In the genomic region with DNA sequence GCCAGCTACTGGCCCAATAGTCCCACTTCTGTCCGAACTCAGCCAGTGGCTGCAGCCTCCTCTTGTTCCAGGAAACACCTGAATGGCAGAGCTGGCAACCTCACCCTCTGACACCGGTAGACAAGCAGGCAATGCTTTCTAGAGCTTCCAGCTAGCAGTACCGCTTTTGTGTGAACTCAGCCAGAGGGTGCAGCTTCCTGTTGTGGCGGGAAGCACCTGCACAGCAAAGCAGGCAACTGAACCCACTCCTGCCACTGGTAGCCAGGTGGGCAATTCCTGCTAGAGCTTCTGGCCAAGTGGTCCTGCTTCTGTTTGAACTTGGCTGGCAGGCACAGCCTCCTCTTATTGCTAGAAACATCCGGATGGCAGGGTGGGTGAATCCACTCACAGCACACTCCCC, we compare ENCODE assay signal across 23 cellular contexts. TPM values are rescaled to one million over a fixed set of nuclear protein-coding genes. Genes with fewer than 3 reads are reported as not detected.
DNase-seq lines count a peak whose midpoint lies in the region; ATAC-seq and TF ChIP-seq lines count a peak whose summit lies in the region.
"Had no signal": no experiment of that assay in that cellular context is flagged by ENCODE, and none has a peak within 500 bp of the region (broad histone marks: within the 10 kb centered on the region; RNA-seq: fewer than 3 reads in every experiment).

No MANE protein-coding gene starts in this region.

- POLR2A ChIA-PET in OCI-LY7 (lab: Charles Lee): interaction anchor here (0.7 to 3.8 kb wide), 9 partner anchors 9 to 47 kb away, joined by 3 to 19 read pairs (median 5); no protein-coding TSS in a partner anchor

- H3K4me2 ChIP-seq in OCI-LY7 (ENCODE audit: low read length): peak overlapping the region; percentile 69

- no peak overlapping the region for H3K4me3 Mint-ChIP-seq in activated naive CD4-positive, alpha-beta T cell treated with anti-CD3 and anti-CD28 coated beads, Interleukin-2, amount 10 ng/mL, durations not matched to agents 7 days and 5 days
- H3K4me3 Mint-ChIP-seq in stimulated activated effector memory CD8-positive, alpha-beta T cell treated with anti-CD3 and anti-CD28 coated beads, Interleukin-12 subunit alpha, Interleukin-12 subunit beta, amount 100 ng/mL, for 72 hours: no peak overlapping the region
- H3K4me3 Mint-ChIP-seq: activated CD4-positive, alpha-beta memory T cell treated with anti-CD3 and anti-CD28 coated beads for 36 hours; activated naive CD8-positive, alpha-beta T cell treated with anti-CD3 and anti-CD28 coated beads, Interleukin-2, amount 10 ng/mL, durations not matched to agents 7 days and 5 days; T-helper 1 cell treated with Interleukin-12 subunit alpha and Interleukin-12 subunit beta and Interleukin-4 antibody, amounts not matched to agents 30 μg/mL and 1 μg/mL, for 36 hours had no signal

- H3K4me3 ChIP-seq in OCI-LY7 (ENCODE audit: low read depth, low read length, poor library complexity, severe bottlenecking): peak overlapping the region; percentile 45
- H3K4me3 ChIP-seq: body of pancreas, left ventricle myocardium inferior had no signal

- H3K27ac ChIP-seq in OCI-LY7 (ENCODE audit: low read depth, low read length, poor library complexity, severe bottlenecking): peak overlapping the region; percentile 85
- H3K27ac ChIP-seq: body of pancreas, left ventricle myocardium inferior, neutrophil, VCaP had no signal

- H2AFZ ChIP-seq in OCI-LY7 (ENCODE audit: low read length): peak overlapping the region; percentile 45; the same call in 1 of the 2 replicates

- H4K20me1 ChIP-seq in OCI-LY7 (ENCODE audit: insufficient read depth, low read length): no peaks in the 10 kb centered on the region

- BruUV-seq in OCI-LY7 (replicated peaks; lab: Mats Ljungman, UMichigan): no TSS peak

- H3K27me3 Mint-ChIP-seq in activated naive CD4-positive, alpha-beta T cell treated with anti-CD3 and anti-CD28 coated beads, Interleukin-2, amount 10 ng/mL, durations not matched to agents 7 days and 5 days: no peaks in the 10 kb centered on the region
- H3K27me3 Mint-ChIP-seq: activated CD4-positive, alpha-beta memory T cell treated with anti-CD3 and anti-CD28 coated beads for 36 hours; activated naive CD8-positive, alpha-beta T cell treated with anti-CD3 and anti-CD28 coated beads, Interleukin-2, amount 10 ng/mL, durations not matched to agents 7 days and 5 days had no signal

- TF ChIP-seq CTCF in OCI-LY7 (conservative IDR thresholded peaks at IDR 0.05; ENCODE audit: low read length): no peak

- H3K4me1 ChIP-seq in OCI-LY7 (ENCODE audit: insufficient read depth, low read length, poor library complexity, severe bottlenecking): peaks cover 20% of the 10 kb centered on the region
- H3K4me1 ChIP-seq: body of pancreas, left ventricle myocardium inferior had no signal

- no peaks in the 10 kb centered on the region for H3K36me3 Mint-ChIP-seq in activated naive CD4-positive, alpha-beta T cell treated with anti-CD3 and anti-CD28 coated beads, Interleukin-2, amount 10 ng/mL, durations not matched to agents 7 days and 5 days
- H3K36me3 Mint-ChIP-seq in stimulated activated effector memory CD8-positive, alpha-beta T cell treated with anti-CD3 and anti-CD28 coated beads, Interleukin-12 subunit alpha, Interleukin-12 subunit beta, amount 100 ng/mL, for 72 hours: no peaks in the 10 kb centered on the region
- H3K36me3 Mint-ChIP-seq: activated CD4-positive, alpha-beta memory T cell treated with anti-CD3 and anti-CD28 coated beads for 36 hours; activated naive CD8-positive, alpha-beta T cell treated with anti-CD3 and anti-CD28 coated beads, Interleukin-2, amount 10 ng/mL, durations not matched to agents 7 days and 5 days had no signal

- H3K27ac Mint-ChIP-seq in activated naive CD4-positive, alpha-beta T cell treated with anti-CD3 and anti-CD28 coated beads, Interleukin-2, amount 10 ng/mL, durations not matched to agents 7 days and 5 days: peak overlapping the region; percentile 14
- H3K27ac Mint-ChIP-seq in stimulated activated effector memory CD8-positive, alpha-beta T cell treated with anti-CD3 and anti-CD28 coated beads, Interleukin-12 subunit alpha, Interleukin-12 subunit beta, amount 100 ng/mL, for 72 hours: no peak overlapping the region
- H3K27ac Mint-ChIP-seq: activated CD4-positive, alpha-beta memory T cell treated with anti-CD3 and anti-CD28 coated beads for 36 hours; activated naive CD8-positive, alpha-beta T cell treated with anti-CD3 and anti-CD28 coated beads, Interleukin-2, amount 10 ng/mL, durations not matched to agents 7 days and 5 days; T-helper 1 cell treated with Interleukin-12 subunit alpha and Interleukin-12 subunit beta and Interleukin-4 antibody, amounts not matched to agents 30 μg/mL and 1 μg/mL, for 36 hours had no signal

- peaks cover 19% of the 10 kb centered on the region for H3K9me3 Mint-ChIP-seq in activated naive CD4-positive, alpha-beta T cell treated with anti-CD3 and anti-CD28 coated beads, Interleukin-2, amount 10 ng/mL, durations not matched to agents 7 days and 5 days
- peaks cover 9% of the 10 kb centered on the region for H3K9me3 Mint-ChIP-seq in stimulated activated effector memory CD8-positive, alpha-beta T cell treated with anti-CD3 and anti-CD28 coated beads, Interleukin-12 subunit alpha, Interleukin-12 subunit beta, amount 100 ng/mL, for 72 hours

- H3K9me3 ChIP-seq in OCI-LY7 (ENCODE audit: low read length): peaks cover 38% of the 10 kb centered on the region
- H3K9me3 ChIP-seq: body of pancreas, neutrophil had no signal

- peak; percentile 8 for ATAC-seq in stimulated activated effector memory CD8-positive, alpha-beta T cell treated with anti-CD3 and anti-CD28 coated beads, Interleukin-12 subunit alpha, Interleukin-12 subunit beta, amount 100 ng/mL, for 72 hours
- ATAC-seq: body of pancreas had no signal

- H3K36me3 ChIP-seq in OCI-LY7 (ENCODE audit: insufficient read depth, low read length): peaks cover 19% of the 10 kb centered on the region; the same call in 1 of the 2 replicates
- H3K36me3 ChIP-seq: left ventricle myocardium inferior, neutrophil had no signal

- CTCF ChIA-PET in activated naive CD4-positive, alpha-beta T cell treated with anti-CD3 and anti-CD28 coated beads, Interleukin-2, amount 10 ng/mL, durations not matched to agents 7 days and 5 days (lab: Charles Lee): no interaction called here
- CTCF ChIA-PET in OCI-LY7 (lab: Charles Lee; ENCODE audit: unreplicated experiment): no interaction called here

- intact Hi-C loops in OCI-LY7 (cut with micrococcal nuclease; ENCODE audit: unreplicated experiment): loop anchor here (1.0 to 5.0 kb wide), 3 partner anchors 18 to 61 kb away; no protein-coding TSS in a partner anchor

- H3K4me1 Mint-ChIP-seq in activated naive CD4-positive, alpha-beta T cell treated with anti-CD3 and anti-CD28 coated beads, Interleukin-2, amount 10 ng/mL, durations not matched to agents 7 days and 5 days: no peaks in the 10 kb centered on the region
- H3K4me1 Mint-ChIP-seq in stimulated activated effector memory CD8-positive, alpha-beta T cell treated with anti-CD3 and anti-CD28 coated beads, Interleukin-12 subunit alpha, Interleukin-12 subunit beta, amount 100 ng/mL, for 72 hours: no peaks in the 10 kb centered on the region
- H3K4me1 Mint-ChIP-seq: activated naive CD8-positive, alpha-beta T cell treated with anti-CD3 and anti-CD28 coated beads, Interleukin-2, amount 10 ng/mL, durations not matched to agents 7 days and 5 days had no signal

- H3K9me2 ChIP-seq in OCI-LY7 (ENCODE audit: insufficient read depth, low read length): no peaks in the 10 kb centered on the region

- peak; percentile 22 for DNase-seq in activated naive CD4-positive, alpha-beta T cell treated with anti-CD3 and anti-CD28 coated beads, Interleukin-2, amount 10 ng/mL, durations not matched to agents 7 days and 5 days
- DNase-seq in activated naive CD4-positive, alpha-beta T cell (lab: John Stamatoyannopoulos, UW): no peak
- DNase-seq in NAMALWA (ENCODE audit: low spot score) (peak; percentile 80), OCI-LY7 (ENCODE audit: low spot score) (peak; percentile 93), COLO668 (lab: John Stamatoyannopoulos, UW; ENCODE audit: unreplicated experiment) (no peak), OCI-M1 (lab: John Stamatoyannopoulos, UW) (no peak), AG08396 (ENCODE audit: low spot score) (no peak)
- no peak for DNase-seq in stimulated activated effector memory CD8-positive, alpha-beta T cell treated with anti-CD3 and anti-CD28 coated beads, Interleukin-12 subunit alpha, Interleukin-12 subunit beta, amount 100 ng/mL, for 72 hours (ENCODE audit: low spot score in 2 of 2)
- DNase-seq: activated CD4-positive, alpha-beta memory T cell treated with anti-CD3 and anti-CD28 coated beads for 36 hours; activated naive CD8-positive, alpha-beta T cell treated with anti-CD3 and anti-CD28 coated beads, Interleukin-2, amount 10 ng/mL, durations not matched to agents 7 days and 5 days; activated T-cell treated with anti-CD3 and anti-CD28 coated beads, Interleukin-2, amount 50 U/mL, for 48 hours; body of pancreas; DMS79; head of caudate nucleus; Kasumi-1; left ventricle myocardium inferior; NCI-H1436 treated with DMSO at 0.1 percent for 48 hours; NCI-H510A; SIG-M5 had no signal

- H3K79me2 ChIP-seq in OCI-LY7 (ENCODE audit: insufficient read depth, low read depth, low read length): no peaks in the 10 kb centered on the region

RNA-seq across cellular contexts. Expression of a gene that starts 40.1 kb away (rescaled TPM):
- total RNA-seq in OCI-LY7 (2014; rRNA removed; shearing (Covaris generic)): 0.03 and 0.33 TPM in 2 replicates
- total RNA-seq in OCI-LY7 (2022): 0.13 and 0.48 TPM in 2 replicates
- total RNA-seq: A673; activated CD4-positive, alpha-beta memory T cell treated with anti-CD3 and anti-CD28 coated beads for 36 hours; activated naive CD8-positive, alpha-beta T cell treated with anti-CD3 and anti-CD28 coated beads, Interleukin-2, amount 10 ng/mL, durations not matched to agents 7 days and 5 days; body of pancreas; left ventricle myocardium inferior had no signal

Comparison
In these comparisons a context has a peak if more than half of its experiments do, and no peak if none do; other contexts are left out.
1. DNase-seq: peak in activated naive CD4-positive, alpha-beta T cell treated with anti-CD3 and anti-CD28 coated beads, Interleukin-2, amount 10 ng/mL, durations not matched to agents 7 days and 5 days (single experiment), NAMALWA (single experiment) and OCI-LY7 (single experiment); none in activated naive CD4-positive, alpha-beta T cell (0 of 4), stimulated activated effector memory CD8-positive, alpha-beta T cell treated with anti-CD3 and anti-CD28 coated beads, Interleukin-12 subunit alpha, Interleukin-12 subunit beta, amount 100 ng/mL, for 72 hours (0 of 2), COLO668 (single experiment), OCI-M1 (single experiment) and AG08396 (single experiment).